Comparison of ENCODE assay signal across 16 cellular contexts in the genomic region with DNA sequence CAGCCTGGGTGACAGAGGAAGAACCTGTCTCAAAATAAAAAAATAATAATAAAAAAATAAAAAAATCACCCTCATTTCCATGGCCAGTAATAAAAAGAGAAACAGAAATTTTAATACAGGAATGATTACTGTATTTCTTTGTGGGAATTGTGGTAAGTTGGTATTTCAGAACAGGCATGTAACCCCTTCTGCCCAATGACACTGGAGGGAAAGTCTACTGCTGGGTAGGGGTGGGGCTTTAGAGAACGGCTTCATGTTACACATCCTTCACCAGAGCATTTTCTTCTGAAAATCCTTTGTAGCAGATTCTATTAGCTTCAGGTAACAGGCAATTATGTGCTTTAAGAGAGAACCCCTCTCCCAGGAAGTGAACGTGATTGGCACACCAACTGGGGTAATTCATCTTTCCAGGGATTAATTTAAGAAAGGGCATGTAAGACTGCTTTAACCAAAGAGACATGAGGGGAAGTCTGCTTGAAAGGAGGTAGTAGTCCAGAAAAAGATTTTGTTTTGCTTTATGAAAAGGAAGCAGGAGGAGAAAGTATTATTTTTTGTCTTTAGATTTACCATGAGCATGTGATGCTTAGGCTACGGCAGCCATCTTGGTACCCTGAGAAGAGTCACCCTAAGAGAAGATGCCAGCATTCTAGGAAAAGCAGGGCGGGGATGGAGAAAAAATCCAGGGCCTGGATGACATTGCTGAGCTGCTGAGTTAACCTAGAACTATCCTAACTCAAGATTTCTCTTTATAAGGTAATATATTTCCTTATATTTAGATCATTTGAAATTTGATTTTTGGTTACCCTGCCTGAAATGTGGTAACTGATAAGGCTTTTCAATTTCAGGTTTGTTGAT. TPM values are rescaled to one million over a fixed set of nuclear protein-coding genes. Genes with fewer than 3 reads are reported as not detected.
A peak's percentile ranks its signal among the peaks of the same experiment; 100 is the strongest.
DNase-seq lines count a peak whose midpoint lies in the region; ATAC-seq and TF ChIP-seq lines count a peak whose summit lies in the region.
"Had no signal": no experiment of that assay in that cellular context is flagged by ENCODE, and none has a peak within 500 bp of the region (broad histone marks: within the 10 kb centered on the region; RNA-seq: fewer than 3 reads in every experiment).

No MANE protein-coding gene starts in this region.

- TF ChIP-seq POLR2A in gastrocnemius medialis (IDR thresholded peaks at IDR 0.05) = no peak

- H3K4me2 ChIP-seq in DND-41 (ENCODE audit: insufficient read depth, low read length) (no peak overlapping the region), Loucy (ENCODE audit: low read depth, low read length, poor library complexity, severe bottlenecking) (no peak overlapping the region)
- H3K4me2 ChIP-seq: hepatocyte had no signal

- no peaks in the 10 kb centered on the region for H4K20me1 ChIP-seq in DND-41 (ENCODE audit: insufficient read depth, low read length)
- H4K20me1 ChIP-seq in Loucy (ENCODE audit: insufficient read depth, low read length, poor library complexity, severe bottlenecking) = no peaks in the 10 kb centered on the region

- ATAC-seq in DND-41 (ENCODE audit: insufficient read depth, low read depth) (no peak), gastrocnemius medialis (no peak)
- ATAC-seq: naive thymus-derived CD4-positive, alpha-beta T cell had no signal

- H3K27ac ChIP-seq in DND-41 (ENCODE audit: low read length) = no peak overlapping the region
- H3K27ac ChIP-seq in gastrocnemius medialis = no peak overlapping the region
- H3K27ac ChIP-seq: brain microvascular endothelial cell, hepatocyte, prostate gland had no signal

- no peaks in the 10 kb centered on the region for H3K79me2 ChIP-seq in DND-41 (ENCODE audit: insufficient read depth, low read length)
- H3K79me2 ChIP-seq in Loucy (ENCODE audit: insufficient read depth, low read length) = no peaks in the 10 kb centered on the region
- H3K79me2 ChIP-seq: hepatocyte had no signal

- H3K27me3 ChIP-seq in DND-41 (ENCODE audit: insufficient read depth, low read length, poor library complexity) = no peaks in the 10 kb centered on the region
- H3K27me3 ChIP-seq in Loucy (ENCODE audit: insufficient read depth, low read length, poor library complexity, severe bottlenecking) = no peaks in the 10 kb centered on the region
- H3K27me3 ChIP-seq in gastrocnemius medialis = no peaks in the 10 kb centered on the region
- H3K27me3 ChIP-seq: brain microvascular endothelial cell, hepatocyte had no signal

- H3K4me3 ChIP-seq in DND-41 (ENCODE audit: low read depth in 1 of 2, low read length in 2 of 2) (no peak overlapping the region), Loucy (ENCODE audit: low read length, poor library complexity, severe bottlenecking) (no peak overlapping the region), choroid plexus epithelial cell (ENCODE audit: low read depth, low read length) (no peak overlapping the region), gastrocnemius medialis (no peak overlapping the region)
- H3K4me3 ChIP-seq: hepatocyte, prostate gland, spleen had no signal

- TF ChIP-seq CTCF in DND-41 (IDR thresholded peaks at IDR 0.05; ENCODE audit: borderline replicate concordance, extremely low read depth, low read length, poor library complexity, severe bottlenecking) (no peak), Loucy (conservative IDR thresholded peaks at IDR 0.05; ENCODE audit: low read length) (no peak), choroid plexus epithelial cell (conservative IDR thresholded peaks at IDR 0.05; ENCODE audit: low read depth, low read length) (no peak), gastrocnemius medialis (IDR thresholded peaks at IDR 0.05 in 4 of 5, conservative IDR thresholded peaks at IDR 0.05 in 1 of 5) (no peak)

- H3K4me1 ChIP-seq in DND-41 (ENCODE audit: insufficient read depth, low read length) (no peaks in the 10 kb centered on the region), Loucy (ENCODE audit: insufficient read depth, low read length, poor library complexity, severe bottlenecking) (no peaks in the 10 kb centered on the region), gastrocnemius medialis (peaks cover 8 to 13% of the 10 kb centered on the region in 2 donors)
- H3K4me1 ChIP-seq: prostate gland, spleen had no signal

- H3K9ac ChIP-seq in DND-41 (ENCODE audit: low read depth, low read length) (no peak overlapping the region), Loucy (ENCODE audit: low read depth, low read length, poor library complexity, severe bottlenecking) (no peak overlapping the region)

- DNase-seq in DND-41 (no peak), NCI-H748 treated with DMSO at 0.1 percent for 48 hours (lab: John Stamatoyannopoulos, UW) (peak; percentile 55), choroid plexus epithelial cell (ENCODE audit: low read depth) (peak; percentile 9), ACHN (no peak), anterior cingulate cortex (lab: John Stamatoyannopoulos, UW) (no peak), gastrocnemius medialis (no peak), occipital lobe (lab: John Stamatoyannopoulos, UW) (no peak)
- DNase-seq: AML-193; brain microvascular endothelial cell; kidney; naive thymus-derived CD4-positive, alpha-beta T cell; NCI-H2029; spleen had no signal

- H3K36me3 ChIP-seq in DND-41 (ENCODE audit: insufficient read depth, low read length) = no peaks in the 10 kb centered on the region
- no peaks in the 10 kb centered on the region for H3K36me3 ChIP-seq in Loucy (ENCODE audit: insufficient read depth, low read length)
- H3K36me3 ChIP-seq in gastrocnemius medialis = no peaks in the 10 kb centered on the region
- H3K36me3 ChIP-seq: brain microvascular endothelial cell, prostate gland, spleen had no signal

- in situ Hi-C loops in ACHN (cut with HindIII; ENCODE audit: low pct_ligation_motif_present, low pct_unique_long_range_greater_than_20kb, low sequenced_read_pairs) (no loop called here), gastrocnemius medialis (cut with MboI; ENCODE audit: low sequenced_read_pairs in 4 of 4) (no loop called here)

- H3F3A ChIP-seq in Loucy (ENCODE audit: low read depth) = no peaks in the 10 kb centered on the region

- intact Hi-C loops in gastrocnemius medialis (cut with DNase I; ENCODE audit: low total_unique reads) = no loop called here

- 0 out of 2 replicates have a peak overlapping the region, but pooled peaks have one; percentile 25 for H2AFZ ChIP-seq in DND-41 (ENCODE audit: low read depth, low read length)
- peak overlapping the region; percentile 64; the same call in 1 of the 2 replicates for H2AFZ ChIP-seq in Loucy (ENCODE audit: low read length)

- no peaks in the 10 kb centered on the region for H3K9me2 ChIP-seq in Loucy (replicated peaks; ENCODE audit: low read depth, low read length)

- no peaks in the 10 kb centered on the region for H3K9me3 ChIP-seq in DND-41 (ENCODE audit: insufficient read depth, low read length, severe bottlenecking)
- no peaks in the 10 kb centered on the region for H3K9me3 ChIP-seq in Loucy (ENCODE audit: insufficient read depth, low read depth, low read length)
- H3K9me3 ChIP-seq in gastrocnemius medialis = no peaks in the 10 kb centered on the region
- H3K9me3 ChIP-seq: prostate gland, spleen had no signal

RNA-seq across cellular contexts. Expression of a gene that starts 57.7 kb away (rescaled TPM):
- total RNA-seq in gastrocnemius medialis (10 to 100 TPM; 12.6 to 21.8 (median 14.7) TPM), occipital lobe (not detected)
- total RNA-seq: naive thymus-derived CD4-positive, alpha-beta T cell had no signal

Comparison
In these comparisons a context has a peak if more than half of its experiments do, and no peak if none do; other contexts are left out.
1. DNase-seq: peak in NCI-H748 treated with DMSO at 0.1 percent for 48 hours (single experiment) and choroid plexus epithelial cell (single experiment); none in DND-41 (single experiment), ACHN (single experiment), anterior cingulate cortex (0 of 58), gastrocnemius medialis (0 of 2) and occipital lobe (single experiment).
2. RNA of a gene that starts 57.7 kb away (total RNA-seq): 12.6 to 21.8 TPM in gastrocnemius medialis; not detected in occipital lobe (single experiment); every median in the first group is over 10 times any median in the second.